In the genomic region with DNA sequence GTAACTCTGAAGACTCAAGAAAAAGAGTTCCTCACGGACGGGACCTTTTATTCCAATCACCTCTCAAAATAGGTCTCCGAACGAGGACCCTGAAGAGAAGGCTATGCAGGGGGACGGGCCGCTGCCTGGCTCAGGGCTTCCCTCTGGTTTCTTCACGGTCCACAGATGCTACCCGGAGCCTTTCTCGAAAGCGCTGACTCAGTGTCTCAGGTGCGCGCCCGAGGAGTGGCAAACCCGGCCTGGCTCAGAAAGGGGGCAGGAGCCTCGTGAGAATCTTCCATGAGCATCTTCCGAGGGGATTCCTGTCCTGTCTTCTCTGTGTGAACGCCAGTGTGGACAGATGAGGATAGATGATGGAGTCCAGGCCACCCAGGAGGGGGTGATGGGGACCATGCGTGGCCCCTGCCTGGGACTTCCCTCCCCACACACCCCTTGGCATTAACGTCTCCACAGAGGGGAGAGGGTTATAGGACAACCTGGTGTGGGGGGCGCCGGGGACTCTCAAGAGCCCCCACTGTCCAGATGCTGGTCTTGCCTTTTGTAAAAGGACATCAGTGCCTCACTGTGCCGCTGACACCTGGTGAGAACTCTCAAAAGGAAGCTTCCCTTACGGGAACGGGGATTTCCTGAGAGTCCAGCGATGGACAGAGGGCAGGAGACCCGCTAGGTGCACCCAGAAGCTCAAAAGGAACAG, we compare ENCODE assay signal across 1 cellular context.
TF ChIP-seq lines count a peak whose summit lies in the region.

No MANE protein-coding gene starts in this region.

TF ChIP-seq in HepG2, 621 proteins besides CTCF, POLR2A, EP300 and RAD21:
- TF ChIP-seq ZBTB38 (CRISPR knock-in tag; IDR thresholded peaks at IDR 0.05) (peak; percentile 25; the same call in 1 of the 2 replicates), ZNF567 (CRISPR knock-in tag; IDR thresholded peaks at IDR 0.05; ENCODE audit: borderline replicate concordance) (no peak), MAFK (conservative IDR thresholded peaks at IDR 0.05 in 1 of 2, IDR thresholded peaks at IDR 0.05 in 1 of 2; ENCODE audit: low read length in 2 of 2) (peak; percentile 43 to 60; a peak in 3 of 4 replicates), KAT2B (IDR thresholded peaks at IDR 0.05; ENCODE audit: borderline replicate concordance, low read depth, low read length) (no peak), AGO2 (optimal IDR thresholded peaks at IDR 0.05; ENCODE audit: low read depth, low read length) (peak; percentile 23), RBM22 (optimal IDR thresholded peaks at IDR 0.05; ENCODE audit: low read length) (peak; percentile 26), ZNF883 (CRISPR knock-in tag; IDR thresholded peaks at IDR 0.05; ENCODE audit: not compliant biosample characterization) (no peak), NFKB2 (CRISPR knock-in tag; IDR thresholded peaks at IDR 0.05; ENCODE audit: borderline replicate concordance) (no peak)
- TF ChIP-seq, protein P1, sequence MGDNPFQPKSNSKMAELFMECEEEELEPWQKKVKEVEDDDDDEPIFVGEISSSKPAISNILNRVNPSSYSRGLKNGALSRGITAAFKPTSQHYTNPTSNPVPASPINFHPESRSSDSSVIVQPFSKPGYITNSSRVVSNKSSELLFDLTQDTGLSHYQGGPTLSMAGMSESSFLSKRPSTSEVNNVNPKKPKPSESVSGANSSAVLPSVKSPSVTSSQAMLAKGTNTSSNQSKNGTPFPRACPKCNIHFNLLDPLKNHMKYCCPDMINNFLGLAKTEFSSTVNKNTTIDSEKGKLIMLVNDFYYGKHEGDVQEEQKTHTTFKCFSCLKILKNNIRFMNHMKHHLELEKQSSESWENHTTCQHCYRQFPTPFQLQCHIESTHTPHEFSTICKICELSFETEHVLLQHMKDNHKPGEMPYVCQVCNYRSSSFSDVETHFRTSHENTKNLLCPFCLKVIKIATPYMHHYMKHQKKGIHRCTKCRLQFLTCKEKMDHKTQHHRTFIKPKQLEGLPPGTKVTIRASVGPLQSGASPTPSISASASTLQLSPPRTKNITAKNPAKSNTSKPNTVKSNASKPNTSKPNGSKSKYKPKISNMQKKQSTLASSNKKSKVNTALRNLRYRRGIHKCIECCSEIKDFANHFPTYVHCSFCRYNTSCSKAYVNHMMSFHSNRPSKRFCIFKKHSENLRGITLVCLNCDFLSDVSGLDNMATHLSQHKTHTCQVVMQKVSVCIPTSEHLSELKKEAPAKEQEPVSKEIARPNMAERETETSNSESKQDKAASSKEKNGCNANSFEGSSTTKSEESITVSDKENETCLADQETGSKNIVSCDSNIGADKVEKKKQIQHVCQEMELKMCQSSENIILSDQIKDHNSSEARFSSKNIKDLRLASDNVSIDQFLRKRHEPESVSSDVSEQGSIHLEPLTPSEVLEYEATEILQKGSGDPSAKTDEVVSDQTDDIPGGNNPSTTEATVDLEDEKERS (CRISPR knock-in tag; IDR thresholded peaks at IDR 0.05) = no peak
- TF ChIP-seq, protein P2, sequence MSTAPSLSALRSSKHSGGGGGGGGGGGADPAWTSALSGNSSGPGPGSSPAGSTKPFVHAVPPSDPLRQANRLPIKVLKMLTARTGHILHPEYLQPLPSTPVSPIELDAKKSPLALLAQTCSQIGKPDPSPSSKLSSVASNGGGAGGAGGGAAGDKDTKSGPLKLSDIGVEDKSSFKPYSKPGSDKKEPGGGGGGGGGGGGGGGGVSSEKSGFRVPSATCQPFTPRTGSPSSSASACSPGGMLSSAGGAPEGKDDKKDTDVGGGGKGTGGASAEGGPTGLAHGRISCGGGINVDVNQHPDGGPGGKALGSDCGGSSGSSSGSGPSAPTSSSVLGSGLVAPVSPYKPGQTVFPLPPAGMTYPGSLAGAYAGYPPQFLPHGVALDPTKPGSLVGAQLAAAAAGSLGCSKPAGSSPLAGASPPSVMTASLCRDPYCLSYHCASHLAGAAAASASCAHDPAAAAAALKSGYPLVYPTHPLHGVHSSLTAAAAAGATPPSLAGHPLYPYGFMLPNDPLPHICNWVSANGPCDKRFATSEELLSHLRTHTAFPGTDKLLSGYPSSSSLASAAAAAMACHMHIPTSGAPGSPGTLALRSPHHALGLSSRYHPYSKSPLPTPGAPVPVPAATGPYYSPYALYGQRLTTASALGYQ (CRISPR knock-in tag; IDR thresholded peaks at IDR 0.05) = no peak
